Comparison of ENCODE assay signal across 1 cellular context in the genomic region with DNA sequence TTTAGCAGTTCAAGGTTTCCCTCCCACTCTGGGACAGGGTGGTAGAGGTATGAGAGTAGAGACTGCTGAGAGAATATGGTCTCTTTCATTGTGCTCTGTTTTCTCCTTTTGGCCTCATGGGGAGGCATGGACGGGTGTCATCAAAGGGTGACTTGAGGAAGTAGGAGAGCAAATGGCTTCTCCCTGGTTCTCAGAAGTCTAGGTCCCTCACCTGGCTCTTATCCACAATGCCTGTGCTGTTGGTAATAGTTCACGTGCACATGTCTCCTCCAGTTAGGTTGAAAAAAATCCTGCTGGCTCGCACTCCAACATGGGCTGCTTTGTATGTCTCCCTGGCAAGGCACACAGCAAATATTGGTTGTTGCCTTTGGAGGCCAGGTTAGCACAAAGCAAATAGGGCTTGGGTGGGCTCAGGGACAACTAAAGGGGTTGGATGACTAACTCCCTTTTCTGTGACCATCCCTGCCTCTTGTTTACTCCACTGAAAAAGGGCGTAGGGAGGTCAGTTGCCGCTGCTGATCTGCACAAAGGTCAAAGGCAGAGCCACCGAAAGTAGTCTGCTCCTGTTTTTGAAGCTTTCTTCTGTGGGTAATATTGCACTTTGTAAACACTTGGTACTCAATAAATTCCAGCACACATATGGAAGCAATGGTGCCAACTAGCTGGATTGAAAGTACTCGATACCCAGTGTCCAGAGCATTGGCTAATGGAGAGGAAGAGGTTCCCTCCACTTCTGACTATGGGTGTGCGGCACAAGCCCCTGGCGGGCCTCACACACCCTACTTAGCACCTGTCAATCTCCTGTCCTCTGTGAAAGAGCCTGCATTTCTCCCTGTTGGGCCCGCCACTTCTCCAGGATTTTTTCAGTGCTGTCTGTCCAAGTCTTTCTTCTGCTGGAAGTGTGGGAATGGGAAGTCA.
TF ChIP-seq lines count a peak whose summit lies in the region.

No MANE protein-coding gene starts in this region.

TF ChIP-seq in SK-N-SH, 30 proteins besides CTCF, POLR2A, EP300 and RAD21 (continued from another document):
- TF ChIP-seq NRF1 (IDR thresholded peaks at IDR 0.05; ENCODE audit: low read depth, low read length) (no peak), CHD2 (IDR thresholded peaks at IDR 0.05; ENCODE audit: low read length, partially characterized antibody) (no peak), FOXJ3 (CRISPR knock-in tag; IDR thresholded peaks at IDR 0.05) (no peak), RXRA (IDR thresholded peaks at IDR 0.05; ENCODE audit: borderline replicate concordance, low read depth) (no peak), MXI1 (IDR thresholded peaks at IDR 0.05; ENCODE audit: low read depth, low read length) (no peak), IRF3 (IDR thresholded peaks at IDR 0.05; ENCODE audit: low read depth, low read length) (no peak)
- TF ChIP-seq, protein P1, sequence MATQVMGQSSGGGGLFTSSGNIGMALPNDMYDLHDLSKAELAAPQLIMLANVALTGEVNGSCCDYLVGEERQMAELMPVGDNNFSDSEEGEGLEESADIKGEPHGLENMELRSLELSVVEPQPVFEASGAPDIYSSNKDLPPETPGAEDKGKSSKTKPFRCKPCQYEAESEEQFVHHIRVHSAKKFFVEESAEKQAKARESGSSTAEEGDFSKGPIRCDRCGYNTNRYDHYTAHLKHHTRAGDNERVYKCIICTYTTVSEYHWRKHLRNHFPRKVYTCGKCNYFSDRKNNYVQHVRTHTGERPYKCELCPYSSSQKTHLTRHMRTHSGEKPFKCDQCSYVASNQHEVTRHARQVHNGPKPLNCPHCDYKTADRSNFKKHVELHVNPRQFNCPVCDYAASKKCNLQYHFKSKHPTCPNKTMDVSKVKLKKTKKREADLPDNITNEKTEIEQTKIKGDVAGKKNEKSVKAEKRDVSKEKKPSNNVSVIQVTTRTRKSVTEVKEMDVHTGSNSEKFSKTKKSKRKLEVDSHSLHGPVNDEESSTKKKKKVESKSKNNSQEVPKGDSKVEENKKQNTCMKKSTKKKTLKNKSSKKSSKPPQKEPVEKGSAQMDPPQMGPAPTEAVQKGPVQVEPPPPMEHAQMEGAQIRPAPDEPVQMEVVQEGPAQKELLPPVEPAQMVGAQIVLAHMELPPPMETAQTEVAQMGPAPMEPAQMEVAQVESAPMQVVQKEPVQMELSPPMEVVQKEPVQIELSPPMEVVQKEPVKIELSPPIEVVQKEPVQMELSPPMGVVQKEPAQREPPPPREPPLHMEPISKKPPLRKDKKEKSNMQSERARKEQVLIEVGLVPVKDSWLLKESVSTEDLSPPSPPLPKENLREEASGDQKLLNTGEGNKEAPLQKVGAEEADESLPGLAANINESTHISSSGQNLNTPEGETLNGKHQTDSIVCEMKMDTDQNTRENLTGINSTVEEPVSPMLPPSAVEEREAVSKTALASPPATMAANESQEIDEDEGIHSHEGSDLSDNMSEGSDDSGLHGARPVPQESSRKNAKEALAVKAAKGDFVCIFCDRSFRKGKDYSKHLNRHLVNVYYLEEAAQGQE (IDR thresholded peaks at IDR 0.05; ENCODE audit: low read depth, low read length), result no peak
